In genomic region chr9:133345596-133345995, GRCh38 we compare ENCODE assay signal across 14 cellular contexts.
"Had no signal": no experiment of that assay in that cellular context is flagged by ENCODE, and none has a peak within 500 bp of the region (broad histone marks: within the 10 kb centered on the region; RNA-seq: fewer than 3 reads in every experiment).

No MANE protein-coding gene starts in this region.

- H3K27me3 Mint-ChIP-seq: activated CD4-positive, alpha-beta T cell treated with anti-CD3 and anti-CD28 coated beads for 36 hours; activated CD8-positive, alpha-beta T cell treated with anti-CD3 and anti-CD28 coated beads for 36 hours had no signal

- H3K27ac ChIP-seq: ovary had no signal

- ATAC-seq: activated CD4-positive, alpha-beta T cell treated with anti-CD3 and anti-CD28 coated beads for 36 hours; activated CD8-positive, alpha-beta T cell treated with anti-CD3 and anti-CD28 coated beads for 36 hours; left colon had no signal

- H3K27me3 ChIP-seq: esophagus muscularis mucosa, ovary, upper lobe of left lung had no signal

- H3K27ac Mint-ChIP-seq: immature natural killer cell, nephron progenitor cell had no signal

- H3K4me3 ChIP-seq: ovary had no signal

- DNase-seq: activated CD4-positive, alpha-beta T cell treated with anti-CD3 and anti-CD28 coated beads for 36 hours; activated CD8-positive, alpha-beta memory T cell treated with anti-CD3 and anti-CD28 coated beads, Interleukin-2, amount 50 U/mL, for 4 hours; activated CD8-positive, alpha-beta T cell treated with anti-CD3 and anti-CD28 coated beads for 36 hours; activated naive CD8-positive, alpha-beta T cell treated with anti-CD3 and anti-CD28 coated beads for 36 hours; aorta; glutamatergic neuron; immature natural killer cell; left colon; nephron progenitor cell; stimulated activated CD4-positive, alpha-beta T cell treated with anti-CD3 and anti-CD28 coated beads, Interleukin-2, amount 100 ng/mL, for 48 hours; stimulated activated naive CD4-positive, alpha-beta T cell treated with Interleukin-2 at 50 U/mL for 16 hours had no signal

- H3K9me3 ChIP-seq: esophagus muscularis mucosa, ovary, upper lobe of left lung had no signal

- H3K9me3 Mint-ChIP-seq: activated CD8-positive, alpha-beta T cell treated with anti-CD3 and anti-CD28 coated beads for 36 hours; activated naive CD8-positive, alpha-beta T cell treated with anti-CD3 and anti-CD28 coated beads for 36 hours; immature natural killer cell; nephron progenitor cell had no signal

- H3K36me3 ChIP-seq: ovary had no signal
